ENCODE assay signal across 14 cellular contexts in genomic region chr6:142848156-142848555, GRCh38.
A peak's percentile ranks its signal among the peaks of the same experiment; 100 is the strongest.
DNase-seq lines count a peak whose midpoint lies in the region; ATAC-seq and TF ChIP-seq lines count a peak whose summit lies in the region.
"Had no signal": no experiment of that assay in that cellular context is flagged by ENCODE, and none has a peak within 500 bp of the region (broad histone marks: within the 10 kb centered on the region; RNA-seq: fewer than 3 reads in every experiment).

No MANE protein-coding gene starts in this region.

- no TSS peak for BruUV-seq in MCF 10A (replicated peaks; lab: Mats Ljungman, UMichigan)

- H3K4me1 ChIP-seq in KMS-11 (ENCODE audit: low read depth, poor library complexity, severe bottlenecking): peaks cover 98% of the 10 kb centered on the region
- peaks cover 56% of the 10 kb centered on the region for H3K4me1 ChIP-seq in smooth muscle cell (ENCODE audit: low read depth)

- H3K4me3 ChIP-seq in KMS-11 (IDR thresholded peaks at IDR 0.05; ENCODE audit: insufficient read depth, low read depth, low read length): no peak overlapping the region
- no peak overlapping the region for H3K4me3 ChIP-seq in smooth muscle cell
- H3K4me3 ChIP-seq: breast epithelium, tibial artery had no signal

- CTCF ChIA-PET in MCF 10A (lab: Yijun Ruan, JAX): interaction anchor here (0.6 kb wide), 1 partner anchor 667 kb away, joined by 3 read pairs; no protein-coding TSS in a partner anchor

- TF ChIP-seq CTCF in KMS-11 (conservative IDR thresholded peaks at IDR 0.05; ENCODE audit: low read depth, low read length): no peak
- no peak for TF ChIP-seq CTCF in smooth muscle cell (IDR thresholded peaks at IDR 0.05; ENCODE audit: borderline replicate concordance, insufficient read depth, poor library complexity, severe bottlenecking)
- TF ChIP-seq CTCF in MCF 10A (IDR thresholded peaks at IDR 0.05; ENCODE audit: unreplicated experiment): no peak

- H3K4me2 ChIP-seq in KMS-11 (peak overlapping the region; percentile 5; the same call in 1 of the 2 replicates), smooth muscle cell (peak overlapping the region; percentile 73)

- no peak overlapping the region for H3K27ac ChIP-seq in KMS-11
- peak overlapping the region; percentile 94 for H3K27ac ChIP-seq in smooth muscle cell (ENCODE audit: low read depth)

- peaks cover 99% of the 10 kb centered on the region for H3K4me1 Mint-ChIP-seq in activated T-cell treated with anti-CD3 and anti-CD28 coated beads, Interleukin-2, amount 50 U/mL, for 72 hours (ENCODE audit: low read depth)
- peaks cover 96% of the 10 kb centered on the region for H3K4me1 Mint-ChIP-seq in activated T-cell treated with anti-CD3 and anti-CD28 coated beads, Interleukin-2, amount 50 U/mL, for 4 hours (ENCODE audit: low read depth)
- H3K4me1 Mint-ChIP-seq in activated naive CD8-positive, alpha-beta T cell treated with anti-CD3 and anti-CD28 coated beads, Interleukin-2, amount 50 U/mL, for 24 hours: peaks cover 98% of the 10 kb centered on the region
- peaks cover 62% of the 10 kb centered on the region for H3K4me1 Mint-ChIP-seq in MCF 10A (ENCODE audit: insufficient read depth, unreplicated experiment)

- peaks cover 19% of the 10 kb centered on the region for H3F3A ChIP-seq in smooth muscle cell (ENCODE audit: low read depth)

- H3K27me3 ChIP-seq in KMS-11 (ENCODE audit: insufficient read depth, low read depth): no peaks in the 10 kb centered on the region
- no peaks in the 10 kb centered on the region for H3K27me3 ChIP-seq in smooth muscle cell (ENCODE audit: low read depth)
- H3K27me3 ChIP-seq: breast epithelium, tibial artery had no signal

- POLR2A ChIA-PET in MCF 10A (lab: Yijun Ruan, JAX): interaction anchor here (0.9 to 6.9 kb wide), 9 partner anchors 8 to 99 kb away, joined by 3 to 34 read pairs (median 4); no protein-coding TSS in a partner anchor

- H3K27ac Mint-ChIP-seq in activated T-cell treated with anti-CD3 and anti-CD28 coated beads, Interleukin-2, amount 50 U/mL, for 72 hours: peak overlapping the region; percentile 83
- H3K27ac Mint-ChIP-seq in activated naive CD8-positive, alpha-beta T cell treated with anti-CD3 and anti-CD28 coated beads, Interleukin-2, amount 50 U/mL, for 24 hours: peak overlapping the region; percentile 62
- no peak overlapping the region for H3K27ac Mint-ChIP-seq in MCF 10A (ENCODE audit: low read depth, unreplicated experiment)

- H3K9me3 ChIP-seq in smooth muscle cell (replicated peaks; ENCODE audit: low read depth): no peaks in the 10 kb centered on the region
- H3K9me3 ChIP-seq: breast epithelium, tibial artery had no signal

- H3K9me3 Mint-ChIP-seq in activated T-cell treated with anti-CD3 and anti-CD28 coated beads, Interleukin-2, amount 50 U/mL, for 72 hours: no peaks in the 10 kb centered on the region
- no peaks in the 10 kb centered on the region for H3K9me3 Mint-ChIP-seq in activated T-cell treated with anti-CD3 and anti-CD28 coated beads, Interleukin-2, amount 50 U/mL, for 4 hours
- H3K9me3 Mint-ChIP-seq in activated naive CD8-positive, alpha-beta T cell treated with anti-CD3 and anti-CD28 coated beads, Interleukin-2, amount 50 U/mL, for 24 hours: no peaks in the 10 kb centered on the region
- H3K9me3 Mint-ChIP-seq in MCF 10A (ENCODE audit: unreplicated experiment): no peaks in the 10 kb centered on the region
- H3K9me3 Mint-ChIP-seq: activated CD4-positive, alpha-beta T cell treated with anti-CD3 and anti-CD28 coated beads, Interleukin-2, amount 10 ng/mL, durations not matched to agents 24 days and 14 days had no signal

- H3K4me3 Mint-ChIP-seq in activated T-cell treated with anti-CD3 and anti-CD28 coated beads, Interleukin-2, amount 50 U/mL, for 72 hours: peak overlapping the region in 1 of 2 donors; percentile 66
- H3K4me3 Mint-ChIP-seq in activated T-cell treated with anti-CD3 and anti-CD28 coated beads, Interleukin-2, amount 50 U/mL, for 4 hours: no peak overlapping the region
- H3K4me3 Mint-ChIP-seq in activated naive CD8-positive, alpha-beta T cell treated with anti-CD3 and anti-CD28 coated beads, Interleukin-2, amount 50 U/mL, for 24 hours: no peak overlapping the region
- H3K4me3 Mint-ChIP-seq in MCF 10A (ENCODE audit: unreplicated experiment): no peak overlapping the region

- H3K79me2 ChIP-seq in KMS-11 (ENCODE audit: insufficient read depth, low read depth): peaks cover 7% of the 10 kb centered on the region; the same call in 1 of the 2 replicates
- peaks cover 21% of the 10 kb centered on the region for H3K79me2 ChIP-seq in smooth muscle cell (ENCODE audit: low read depth)

- no peaks in the 10 kb centered on the region for H3K27me3 Mint-ChIP-seq in activated T-cell treated with anti-CD3 and anti-CD28 coated beads, Interleukin-2, amount 50 U/mL, for 72 hours (ENCODE audit: low read depth)
- H3K27me3 Mint-ChIP-seq in activated T-cell treated with anti-CD3 and anti-CD28 coated beads, Interleukin-2, amount 50 U/mL, for 4 hours (ENCODE audit: low read depth): no peaks in the 10 kb centered on the region
- H3K27me3 Mint-ChIP-seq in activated naive CD8-positive, alpha-beta T cell treated with anti-CD3 and anti-CD28 coated beads, Interleukin-2, amount 50 U/mL, for 24 hours: no peaks in the 10 kb centered on the region
- no peaks in the 10 kb centered on the region for H3K27me3 Mint-ChIP-seq in MCF 10A (ENCODE audit: insufficient read depth, unreplicated experiment)
- H3K27me3 Mint-ChIP-seq: activated CD4-positive, alpha-beta T cell treated with anti-CD3 and anti-CD28 coated beads, Interleukin-2, amount 10 ng/mL, durations not matched to agents 24 days and 14 days had no signal

- H4K20me1 ChIP-seq in KMS-11 (ENCODE audit: insufficient read depth) (no peaks in the 10 kb centered on the region), smooth muscle cell (ENCODE audit: low read depth) (no peaks in the 10 kb centered on the region)

- no peak overlapping the region for H3K9ac ChIP-seq in KMS-11
- H3K9ac ChIP-seq in smooth muscle cell (ENCODE audit: low read depth): no peak overlapping the region

- DNase-seq in activated T-cell treated with anti-CD3 and anti-CD28 coated beads, Interleukin-2, amount 50 U/mL, for 72 hours: no peak
- no peak for DNase-seq in activated T-cell treated with anti-CD3 and anti-CD28 coated beads, Interleukin-2, amount 50 U/mL, for 4 hours
- DNase-seq in activated naive CD8-positive, alpha-beta T cell treated with anti-CD3 and anti-CD28 coated beads, Interleukin-2, amount 50 U/mL, for 24 hours: no peak
- DNase-seq in smooth muscle cell (lab: John Stamatoyannopoulos, UW; ENCODE audit: unreplicated experiment) (no peak), MCF 10A (ENCODE audit: unreplicated experiment) (no peak), NCI-H1694 treated with DMSO at 0.1 percent for 48 hours (lab: John Stamatoyannopoulos, UW) (no peak)
- no peak for DNase-seq in activated CD4-positive, CD25-positive, alpha-beta regulatory T cell treated with anti-CD3 and anti-CD28 coated beads, Interleukin-2, amount 50 U/mL, for 72 hours
- DNase-seq: activated effector memory CD4-positive, alpha-beta T cell treated with Interleukin-2 at 50 U/mL for 16 hours; NCI-H2081 treated with DMSO at 0.1 percent for 48 hours; tibial artery had no signal

- H3K36me3 ChIP-seq in KMS-11 (ENCODE audit: insufficient read depth) (no peaks in the 10 kb centered on the region), smooth muscle cell (ENCODE audit: low read depth) (no peaks in the 10 kb centered on the region)
- H3K36me3 ChIP-seq: breast epithelium, tibial artery had no signal

- H3K36me3 Mint-ChIP-seq in activated T-cell treated with anti-CD3 and anti-CD28 coated beads, Interleukin-2, amount 50 U/mL, for 72 hours (ENCODE audit: insufficient read depth in 2 of 2): peaks cover 0 to 2% of the 10 kb centered on the region in 2 donors
- peaks cover 9% of the 10 kb centered on the region for H3K36me3 Mint-ChIP-seq in activated T-cell treated with anti-CD3 and anti-CD28 coated beads, Interleukin-2, amount 50 U/mL, for 4 hours (ENCODE audit: insufficient read depth)
- peaks cover 2% of the 10 kb centered on the region for H3K36me3 Mint-ChIP-seq in activated naive CD8-positive, alpha-beta T cell treated with anti-CD3 and anti-CD28 coated beads, Interleukin-2, amount 50 U/mL, for 24 hours (ENCODE audit: low read depth)
- H3K36me3 Mint-ChIP-seq in MCF 10A (ENCODE audit: insufficient read depth, unreplicated experiment): peaks cover 10% of the 10 kb centered on the region

- intact Hi-C loops in MCF 10A (cut with micrococcal nuclease): no loop called here

- H2AFZ ChIP-seq in KMS-11 (ENCODE audit: low read depth): no peak overlapping the region
- H2AFZ ChIP-seq in smooth muscle cell (ENCODE audit: low read depth): no peak overlapping the region

- ATAC-seq in activated T-cell treated with anti-CD3 and anti-CD28 coated beads, Interleukin-2, amount 50 U/mL, for 72 hours (replicated peaks in 1 of 2): no peak
- ATAC-seq in activated T-cell treated with anti-CD3 and anti-CD28 coated beads, Interleukin-2, amount 50 U/mL, for 4 hours: no peak
- ATAC-seq in activated naive CD8-positive, alpha-beta T cell treated with anti-CD3 and anti-CD28 coated beads, Interleukin-2, amount 50 U/mL, for 24 hours: no peak
- ATAC-seq: left lobe of liver had no signal
